19 cellular contexts compared by ENCODE assay signal in the genomic region with DNA sequence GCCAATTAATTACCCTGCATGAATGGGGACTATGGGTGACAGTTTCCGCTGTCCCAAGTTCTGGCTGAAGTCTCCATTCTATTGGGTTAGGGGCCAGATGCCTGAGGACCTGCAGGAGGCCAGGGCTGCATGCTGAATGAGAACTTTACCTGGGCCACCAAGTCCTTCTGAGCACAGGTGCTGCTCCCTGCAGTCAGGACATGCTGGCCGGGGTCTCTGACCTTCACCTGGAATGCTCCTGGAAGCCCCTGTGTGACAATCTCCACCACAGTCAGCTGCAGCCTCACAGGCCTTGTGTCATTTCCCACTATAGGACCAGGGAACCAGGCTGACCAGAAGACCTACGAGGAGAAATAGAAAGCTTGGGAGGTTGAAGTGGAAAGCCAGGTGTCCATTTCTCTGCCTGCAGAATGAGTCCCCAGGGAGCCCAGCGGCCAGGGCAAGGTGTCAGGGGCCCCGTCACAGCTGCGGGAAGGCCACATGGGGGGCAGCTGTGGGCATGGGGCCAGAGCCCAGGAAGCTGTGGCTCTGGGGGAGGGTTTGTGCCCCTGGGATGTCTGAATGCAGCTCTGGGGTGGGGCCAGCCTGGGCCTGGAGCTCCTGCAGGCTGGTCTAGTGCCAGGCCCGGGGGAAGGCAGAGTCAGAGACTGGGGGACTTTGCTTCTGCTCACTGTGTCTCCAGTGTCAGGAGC. TPM values are rescaled to one million over a fixed set of nuclear protein-coding genes. Genes with fewer than 3 reads are reported as not detected.
DNase-seq lines count a peak whose midpoint lies in the region; ATAC-seq and TF ChIP-seq lines count a peak whose summit lies in the region.
"Had no signal": no experiment of that assay in that cellular context is flagged by ENCODE, and none has a peak within 500 bp of the region (broad histone marks: within the 10 kb centered on the region; RNA-seq: fewer than 3 reads in every experiment).

No MANE protein-coding gene starts in this region.

- no peaks in the 10 kb centered on the region for H3K27me3 ChIP-seq in CD4-positive, alpha-beta memory T cell (ENCODE audit: insufficient read depth, low read length)

- TF ChIP-seq CTCF in activated CD8-positive, alpha-beta T cell treated with anti-CD3 and anti-CD28 coated beads for 36 hours (IDR thresholded peaks at IDR 0.05), result no peak
- TF ChIP-seq CTCF in GM13976 (IDR thresholded peaks at IDR 0.05; ENCODE audit: borderline replicate concordance, control extremely low read depth, extremely low read depth, insufficient read depth, missing control alignments), result no peak
- TF ChIP-seq CTCF in osteocyte (IDR thresholded peaks at IDR 0.05), result no peak

- peaks cover 42% of the 10 kb centered on the region for H3K4me1 ChIP-seq in CD4-positive, alpha-beta memory T cell (ENCODE audit: insufficient read depth, low read length)
- H3K4me1 ChIP-seq: HAP-1 had no signal

- intact Hi-C loops in activated CD8-positive, alpha-beta T cell treated with anti-CD3 and anti-CD28 coated beads for 36 hours (cut with micrococcal nuclease), result no loop called here
- intact Hi-C loops in CD4-positive, alpha-beta memory T cell (cut with micrococcal nuclease), result no loop called here

- peaks cover 21% of the 10 kb centered on the region for H3K9me3 Mint-ChIP-seq in activated CD8-positive, alpha-beta T cell treated with anti-CD3 and anti-CD28 coated beads, Interleukin-2, amount 10 ng/mL, durations not matched to agents 7 days and 5 days (ENCODE audit: insufficient read depth)
- H3K9me3 Mint-ChIP-seq in activated CD8-positive, alpha-beta T cell treated with anti-CD3 and anti-CD28 coated beads for 36 hours, result peaks cover 13% of the 10 kb centered on the region
- H3K9me3 Mint-ChIP-seq in osteocyte (ENCODE audit: unreplicated experiment), result peaks cover 11% of the 10 kb centered on the region
- H3K9me3 Mint-ChIP-seq in CD4-positive, alpha-beta memory T cell, result peaks cover 0 to 14% (median 10%) of the 10 kb centered on the region in 8 donors

- no peaks in the 10 kb centered on the region for H3K27me3 Mint-ChIP-seq in activated CD8-positive, alpha-beta T cell treated with anti-CD3 and anti-CD28 coated beads, Interleukin-2, amount 10 ng/mL, durations not matched to agents 7 days and 5 days (ENCODE audit: low read depth)
- no peaks in the 10 kb centered on the region for H3K27me3 Mint-ChIP-seq in activated CD8-positive, alpha-beta T cell treated with anti-CD3 and anti-CD28 coated beads for 36 hours
- H3K27me3 Mint-ChIP-seq in osteocyte (ENCODE audit: unreplicated experiment), result peaks cover 13% of the 10 kb centered on the region
- no peaks in the 10 kb centered on the region for H3K27me3 Mint-ChIP-seq in CD4-positive, alpha-beta memory T cell
- H3K27me3 Mint-ChIP-seq: CD4-positive, alpha-beta T cell; T-cell had no signal

- in situ Hi-C loops in GM13976 (cut with MboI; ENCODE audit: low sequenced_read_pairs, unreplicated experiment), result loop anchor here (10.0 kb wide), 2 partner anchors 220 to 310 kb away; no protein-coding TSS in a partner anchor

- H3K9me3 ChIP-seq in CD4-positive, alpha-beta memory T cell (ENCODE audit: control insufficient read depth in 1 of 2, low read length in 2 of 2), result no peaks in the 10 kb centered on the region
- H3K9me3 ChIP-seq: HAP-1 had no signal

- DNase-seq in activated CD8-positive, alpha-beta T cell treated with anti-CD3 and anti-CD28 coated beads, Interleukin-2, amount 10 ng/mL, durations not matched to agents 7 days and 5 days, result peak; percentile 18
- DNase-seq in activated CD8-positive, alpha-beta T cell treated with anti-CD3 and anti-CD28 coated beads for 36 hours, result no peak
- DNase-seq in GM13976 (ENCODE audit: low spot score) (peak; percentile 21), NCI-H146 treated with DMSO at 0.1 percent for 48 hours (lab: John Stamatoyannopoulos, UW; ENCODE audit: unreplicated experiment) (peak; percentile 13), osteocyte (ENCODE audit: extremely low spot score, unreplicated experiment) (peak; percentile 74), NCI-H748 treated with DMSO at 0.1 percent for 48 hours (lab: John Stamatoyannopoulos, UW) (no peak)
- no peak for DNase-seq in stimulated activated CD4-positive, alpha-beta T cell treated with anti-CD3 and anti-CD28 coated beads, Interleukin-4, amount 100 ng/mL, for 24 hours
- no peak for DNase-seq in CD4-positive, alpha-beta memory T cell
- DNase-seq: CD4-positive, alpha-beta T cell; DMS79; Karpas-422; MM.1S; NCI-H1694; NCI-H226; NCI-H526 treated with DMSO at 0.1 percent for 48 hours; T-cell had no signal

- no peak for ATAC-seq in activated CD8-positive, alpha-beta T cell treated with anti-CD3 and anti-CD28 coated beads, Interleukin-2, amount 10 ng/mL, durations not matched to agents 7 days and 5 days
- no peak for ATAC-seq in activated CD8-positive, alpha-beta T cell treated with anti-CD3 and anti-CD28 coated beads for 36 hours
- ATAC-seq: T-cell had no signal

- no peak overlapping the region for H3K4me3 Mint-ChIP-seq in activated CD8-positive, alpha-beta T cell treated with anti-CD3 and anti-CD28 coated beads, Interleukin-2, amount 10 ng/mL, durations not matched to agents 7 days and 5 days
- H3K4me3 Mint-ChIP-seq in activated CD8-positive, alpha-beta T cell treated with anti-CD3 and anti-CD28 coated beads for 36 hours, result no peak overlapping the region
- H3K4me3 Mint-ChIP-seq in osteocyte (ENCODE audit: unreplicated experiment), result no peak overlapping the region
- H3K4me3 Mint-ChIP-seq in CD4-positive, alpha-beta memory T cell, result no peak overlapping the region
- H3K4me3 Mint-ChIP-seq: CD4-positive, alpha-beta T cell; T-cell had no signal

- H3K27ac Mint-ChIP-seq in activated CD8-positive, alpha-beta T cell treated with anti-CD3 and anti-CD28 coated beads, Interleukin-2, amount 10 ng/mL, durations not matched to agents 7 days and 5 days, result no peak overlapping the region
- no peak overlapping the region for H3K27ac Mint-ChIP-seq in activated CD8-positive, alpha-beta T cell treated with anti-CD3 and anti-CD28 coated beads for 36 hours
- no peak overlapping the region for H3K27ac Mint-ChIP-seq in osteocyte (ENCODE audit: unreplicated experiment)
- H3K27ac Mint-ChIP-seq in CD4-positive, alpha-beta memory T cell, result no peak overlapping the region
- H3K27ac Mint-ChIP-seq: CD4-positive, alpha-beta T cell; T-cell had no signal

- CTCF ChIA-PET in activated CD8-positive, alpha-beta T cell treated with anti-CD3 and anti-CD28 coated beads, Interleukin-2, amount 10 ng/mL, durations not matched to agents 7 days and 5 days (lab: Charles Lee), result interaction anchor here (0.7 to 2.7 kb wide), 4 partner anchors 11 to 123 kb away, joined by 3 to 11 read pairs (median 3); partner anchors contain the start of gene GIMAP7
- CTCF ChIA-PET in activated CD8-positive, alpha-beta T cell treated with anti-CD3 and anti-CD28 coated beads for 36 hours (lab: Charles Lee), result interaction anchor here (6.5 kb wide), 1 partner anchor 309 kb away, joined by 93 read pairs; no protein-coding TSS in a partner anchor
- CTCF ChIA-PET in CD4-positive, alpha-beta memory T cell (lab: Charles Lee; ENCODE audit: partially characterized antibody), result interaction anchor here (1.1 to 8.1 kb wide), 6 partner anchors 39 to 334 kb away, joined by 3 to 107 read pairs (median 4); partner anchors contain the start of genes GIMAP2 and GIMAP4

- POLR2A ChIA-PET in activated CD8-positive, alpha-beta T cell treated with anti-CD3 and anti-CD28 coated beads, Interleukin-2, amount 10 ng/mL, durations not matched to agents 7 days and 5 days (lab: Charles Lee), result interaction anchor here (1.2 kb wide), 1 partner anchor 70 kb away, joined by 4 read pairs; the partner anchor contains the start of gene GIMAP7
- POLR2A ChIA-PET in activated CD8-positive, alpha-beta T cell treated with anti-CD3 and anti-CD28 coated beads for 36 hours (lab: Charles Lee), result interaction anchor here (1.1 kb wide), 2 partner anchors 13 to 31 kb away, joined by 3 to 5 read pairs; no protein-coding TSS in a partner anchor
- POLR2A ChIA-PET in CD4-positive, alpha-beta memory T cell (lab: Charles Lee; ENCODE audit: partially characterized antibody), result interaction anchor here (1.0 to 31.1 kb wide), 10 partner anchors 11 to 311 kb away, joined by 3 to 1079 read pairs (median 118); partner anchors contain the start of genes GIMAP1, GIMAP2, GIMAP4 and GIMAP5

- H3K27ac ChIP-seq in CD4-positive, alpha-beta memory T cell (ENCODE audit: low read depth, low read length), result no peak overlapping the region

- peaks cover 46% of the 10 kb centered on the region for H3K4me1 Mint-ChIP-seq in activated CD8-positive, alpha-beta T cell treated with anti-CD3 and anti-CD28 coated beads, Interleukin-2, amount 10 ng/mL, durations not matched to agents 7 days and 5 days (ENCODE audit: low read depth)
- H3K4me1 Mint-ChIP-seq in activated CD8-positive, alpha-beta T cell treated with anti-CD3 and anti-CD28 coated beads for 36 hours (ENCODE audit: low read depth), result peaks cover 45% of the 10 kb centered on the region
- no peaks in the 10 kb centered on the region for H3K4me1 Mint-ChIP-seq in osteocyte (ENCODE audit: unreplicated experiment)
- H3K4me1 Mint-ChIP-seq in CD4-positive, alpha-beta memory T cell, result peaks cover 31 to 44% (median 39%) of the 10 kb centered on the region in 4 donors

- H3K4me3 ChIP-seq in CD4-positive, alpha-beta memory T cell (ENCODE audit: low read length in 2 of 2), result no peak overlapping the region
- H3K4me3 ChIP-seq: HAP-1 had no signal

- H3K36me3 ChIP-seq in CD4-positive, alpha-beta memory T cell (ENCODE audit: insufficient read depth, low read length), result no peaks in the 10 kb centered on the region
- H3K36me3 ChIP-seq: HAP-1 had no signal

- H3K36me3 Mint-ChIP-seq in activated CD8-positive, alpha-beta T cell treated with anti-CD3 and anti-CD28 coated beads, Interleukin-2, amount 10 ng/mL, durations not matched to agents 7 days and 5 days (ENCODE audit: low read depth), result peaks cover 23% of the 10 kb centered on the region
- peaks cover 10% of the 10 kb centered on the region for H3K36me3 Mint-ChIP-seq in activated CD8-positive, alpha-beta T cell treated with anti-CD3 and anti-CD28 coated beads for 36 hours (ENCODE audit: low read depth)
- no peaks in the 10 kb centered on the region for H3K36me3 Mint-ChIP-seq in osteocyte (ENCODE audit: unreplicated experiment)
- no peaks in the 10 kb centered on the region for H3K36me3 Mint-ChIP-seq in CD4-positive, alpha-beta memory T cell
- H3K36me3 Mint-ChIP-seq: T-cell had no signal

RNA-seq across cellular contexts. Expression of gene GIMAP8, which starts 5.6 kb away (rescaled TPM):
- total RNA-seq in activated CD8-positive, alpha-beta T cell treated with anti-CD3 and anti-CD28 coated beads, Interleukin-2, amount 10 ng/mL, durations not matched to agents 7 days and 5 days, result 10 to 100 TPM; 21.5 to 22.3 TPM
- total RNA-seq in activated CD8-positive, alpha-beta T cell treated with anti-CD3 and anti-CD28 coated beads for 36 hours, result 1 to 10 TPM; 8.6 to 8.7 TPM
- total RNA-seq in osteocyte, result not detected in 2 replicates
- 10 to 100 TPM; 59.0 to 62.5 TPM for total RNA-seq in CD4-positive, alpha-beta memory T cell
- 10 to 100 TPM in 1 of 2 donors, 1 to 10 TPM in 1; 9.8 to 39.9 TPM for polyA plus RNA-seq in CD4-positive, alpha-beta memory T cell
- total RNA-seq: G401, HT-29 had no signal

Comparison
In these comparisons a context has a peak if more than half of its experiments do, and no peak if none do; other contexts are left out.
1. DNase-seq: peak in activated CD8-positive, alpha-beta T cell treated with anti-CD3 and anti-CD28 coated beads, Interleukin-2, amount 10 ng/mL, durations not matched to agents 7 days and 5 days (single experiment), GM13976 (single experiment), NCI-H146 treated with DMSO at 0.1 percent for 48 hours (single experiment) and osteocyte (single experiment); none in activated CD8-positive, alpha-beta T cell treated with anti-CD3 and anti-CD28 coated beads for 36 hours (single experiment), stimulated activated CD4-positive, alpha-beta T cell treated with anti-CD3 and anti-CD28 coated beads, Interleukin-4, amount 100 ng/mL, for 24 hours (single experiment), CD4-positive, alpha-beta memory T cell (0 of 5) and NCI-H748 treated with DMSO at 0.1 percent for 48 hours (single experiment).